Comparison of ENCODE assay signal across 21 cellular contexts in genomic region chr2:147554708-147555107, GRCh38.
DNase-seq lines count a peak whose midpoint lies in the region; ATAC-seq, FAIRE-seq and TF ChIP-seq lines count a peak whose summit lies in the region.
"Had no signal": no experiment of that assay in that cellular context is flagged by ENCODE, and none has a peak within 500 bp of the region (broad histone marks: within the 10 kb centered on the region; RNA-seq: fewer than 3 reads in every experiment).

No MANE protein-coding gene starts in this region.

- H3K27ac ChIP-seq in liver (ENCODE audit: low read depth in 1 of 2, low read length in 2 of 2) (no peak overlapping the region), HepG2 (ENCODE audit: extremely low read length, insufficient read depth, low read length) (no peak overlapping the region), left ventricle myocardium inferior (replicated peaks) (peak overlapping the region; percentile 74), psoas muscle (peak overlapping the region; percentile 57), aorta (ENCODE audit: low read depth in 1 of 2, low read length in 2 of 2) (no peak overlapping the region), left lung (no peak overlapping the region)
- H3K27ac ChIP-seq: Peyer's patch had no signal

- H3K4me3 ChIP-seq in liver (ENCODE audit: low read depth in 1 of 3, low read length in 3 of 3): no peak overlapping the region
- no peak overlapping the region for H3K4me3 ChIP-seq in HepG2 (replicated peaks in 1 of 3; ENCODE audit: insufficient read depth in 1 of 3, low read depth in 2 of 3, low read length in 3 of 3)
- no peak overlapping the region for H3K4me3 ChIP-seq in left ventricle myocardium inferior
- no peak overlapping the region for H3K4me3 ChIP-seq in psoas muscle
- H3K4me3 ChIP-seq in aorta (ENCODE audit: low read length in 2 of 2): no peak overlapping the region
- H3K4me3 ChIP-seq in left lung: no peak overlapping the region
- H3K4me3 ChIP-seq: Peyer's patch had no signal

- CTCF ChIA-PET in HepG2 (lab: Yijun Ruan, JAX; ENCODE audit: low intra/inter-chr PET ratio, low total read pairs) (no interaction called here), GM10248 (lab: Yijun Ruan, JAX) (interaction anchor here (1.3 kb wide), 2 partner anchors 18 to 472 kb away, joined by 3 to 4 read pairs; no protein-coding TSS in a partner anchor)

- ATAC-seq in HepG2 (no peak), psoas muscle (peak in 2 of 4 donors; percentile 46 to 69), aorta (ENCODE audit: low FRiP score) (peak; percentile 17), left lung (no peak)

- H3K27me3 ChIP-seq in liver (ENCODE audit: control insufficient read depth in 4 of 4, insufficient read depth in 4 of 4, low read length in 3 of 4) (no peaks in the 10 kb centered on the region), HepG2 (ENCODE audit: control insufficient read depth in 1 of 2, insufficient read depth in 2 of 2, low read length in 2 of 2) (no peaks in the 10 kb centered on the region; a peak in 1 of 5 replicates), left ventricle myocardium inferior (ENCODE audit: low read depth) (no peaks in the 10 kb centered on the region), psoas muscle (ENCODE audit: insufficient read depth in 3 of 3, low read length in 2 of 3) (no peaks in the 10 kb centered on the region), aorta (ENCODE audit: control insufficient read depth in 1 of 2, insufficient read depth in 2 of 2, low read length in 1 of 2) (peaks cover 0 to 1% of the 10 kb centered on the region in 2 donors), left lung (no peaks in the 10 kb centered on the region)
- H3K27me3 ChIP-seq: BE2C, Peyer's patch had no signal

- no peak for FAIRE-seq in HepG2 (lab: Jason Lieb, UNC)
- FAIRE-seq: A204.1, G401.6, H54 had no signal

- WGBS in liver: 88% methylated on average over 3 of the region's 3 CpGs
- whole genome bisulfite sequencing in HepG2 (ENCODE audit: low lambda C conversion rate): 19% methylated on average over 3 of the region's 3 CpGs
- 42 to 68% (median 59%) methylated on average over 3 of the region's 3 CpGs for WGBS in psoas muscle, 3 donors
- WGBS in aorta, 2 donors: 72 to 78% methylated on average over 3 of the region's 3 CpGs

- POLR2A ChIA-PET in HepG2 (lab: Yijun Ruan, JAX): no interaction called here
- POLR2A ChIA-PET in GM10248 (lab: Yijun Ruan, JAX): no interaction called here

- intact Hi-C loops in HepG2 (cut with micrococcal nuclease; ENCODE audit: unreplicated experiment): no loop called here
- intact Hi-C loops in left ventricle myocardium inferior (cut with micrococcal nuclease): no loop called here
- intact Hi-C loops in psoas muscle (cut with DNase I): loop anchor here in 1 of 2 donors (5.0 kb wide), 1 partner anchor 293 kb away; the partner anchor contains the start of gene ACVR2A
- intact Hi-C loops in aorta (cut with DNase I): no loop called here
- intact Hi-C loops in left lung (cut with DNase I): no loop called here

- TF ChIP-seq EP300 in HepG2 (IDR thresholded peaks at IDR 0.05; ENCODE audit: low read depth in 2 of 2, low read length in 2 of 2): no peak
- no peak for TF ChIP-seq EP300 in HepG2 (CRISPR knock-in tag; IDR thresholded peaks at IDR 0.05; ENCODE audit: borderline replicate concordance)

- no peak for TF ChIP-seq CTCF in liver (IDR thresholded peaks at IDR 0.05; ENCODE audit: low read depth, low read length, missing input control)
- no peak for TF ChIP-seq CTCF in HepG2 (CRISPR knock-in tag; IDR thresholded peaks at IDR 0.05)
- TF ChIP-seq CTCF in left ventricle myocardium inferior (IDR thresholded peaks at IDR 0.05; ENCODE audit: borderline replicate concordance): no peak
- TF ChIP-seq CTCF in psoas muscle (IDR thresholded peaks at IDR 0.05): no peak
- TF ChIP-seq CTCF in left lung (IDR thresholded peaks at IDR 0.05): no peak
- TF ChIP-seq CTCF in GM10248 (IDR thresholded peaks at IDR 0.05; ENCODE audit: control extremely low read depth, extremely low read depth, low read depth, missing control alignments): no peak

- TF ChIP-seq RAD21 in liver (IDR thresholded peaks at IDR 0.05): no peak
- no peak for TF ChIP-seq RAD21 in HepG2 (CRISPR knock-in tag; IDR thresholded peaks at IDR 0.05)

- H3K79me2 ChIP-seq in HepG2 (ENCODE audit: insufficient read depth, low read length): no peaks in the 10 kb centered on the region

- no peaks in the 10 kb centered on the region for H3K9me3 ChIP-seq in liver (ENCODE audit: control insufficient read depth in 4 of 4, low read length in 3 of 4)
- H3K9me3 ChIP-seq in HepG2 (ENCODE audit: low read length): no peaks in the 10 kb centered on the region
- no peaks in the 10 kb centered on the region for H3K9me3 ChIP-seq in left ventricle myocardium inferior (replicated peaks)
- no peaks in the 10 kb centered on the region for H3K9me3 ChIP-seq in psoas muscle
- peaks cover 3% of the 10 kb centered on the region for H3K9me3 ChIP-seq in aorta (ENCODE audit: control insufficient read depth, low read length)
- H3K9me3 ChIP-seq in left lung: no peaks in the 10 kb centered on the region
- H3K9me3 ChIP-seq: BE2C, Peyer's patch had no signal

- H3K36me3 ChIP-seq in liver (ENCODE audit: control insufficient read depth in 4 of 4, insufficient read depth in 3 of 4, low read depth in 1 of 4, low read length in 3 of 4): no peaks in the 10 kb centered on the region
- no peaks in the 10 kb centered on the region for H3K36me3 ChIP-seq in HepG2 (replicated peaks in 1 of 2; ENCODE audit: control insufficient read depth in 1 of 2, insufficient read depth in 2 of 2, low read length in 2 of 2)
- H3K36me3 ChIP-seq in left ventricle myocardium inferior: no peaks in the 10 kb centered on the region
- no peaks in the 10 kb centered on the region for H3K36me3 ChIP-seq in psoas muscle (ENCODE audit: insufficient read depth in 1 of 2, low read depth in 1 of 2)
- H3K36me3 ChIP-seq in aorta (ENCODE audit: control insufficient read depth in 1 of 2, insufficient read depth in 2 of 2, low read length in 1 of 2): no peaks in the 10 kb centered on the region
- no peaks in the 10 kb centered on the region for H3K36me3 ChIP-seq in left lung
- H3K36me3 ChIP-seq: BE2C, Peyer's patch had no signal

- no peak for DNase-seq in HepG2 (ENCODE audit: low spot score)
- peak; percentile 31 for DNase-seq in left ventricle myocardium inferior
- DNase-seq in psoas muscle: peak; percentile 23 to 71
- no peak for DNase-seq in aorta
- DNase-seq in left lung: no peak
- no peak for DNase-seq in GM10248 (ENCODE audit: extremely low spot score)
- no peak for DNase-seq in stimulated activated CD4-positive, alpha-beta T cell treated with anti-CD3 and anti-CD28 coated beads, Interleukin-12 subunit alpha, Interleukin-12 subunit beta, amount 100 ng/mL, for 4 hours
- DNase-seq: BE2C; CD4-positive, CD25-positive, alpha-beta regulatory T cell; COR-L47; DMS 273 treated with DMSO at 0.1 percent for 48 hours; IMR-90; NCI-H1417 treated with DMSO at 0.1 percent for 48 hours; NCI-H187 treated with DMSO at 0.1 percent for 48 hours; NCI-H345; NCI-H69; Peyer's patch had no signal

- TF ChIP-seq POLR2A in HepG2 (IDR thresholded peaks at IDR 0.05; ENCODE audit: insufficient read depth in 1 of 2, low read depth in 2 of 2, low read length in 2 of 2): no peak

- in situ Hi-C loops in HepG2 (cut with HindIII; ENCODE audit: extremely low pct_ligation_motif_present, low pct_unique_long_range_greater_than_20kb): no loop called here

- H2AFZ ChIP-seq in HepG2 (ENCODE audit: low read length): no peak overlapping the region

- no TSS peak for BruUV-seq in HepG2 (replicated peaks; lab: Mats Ljungman, UMichigan)

- H3K9ac ChIP-seq in liver (ENCODE audit: low read depth in 1 of 2, low read length in 2 of 2): no peak overlapping the region
- no peak overlapping the region for H3K9ac ChIP-seq in HepG2 (ENCODE audit: insufficient read depth, low read depth, low read length)

- no peak overlapping the region for H3K4me2 ChIP-seq in HepG2 (ENCODE audit: low read depth, low read length)

- peaks cover 0 to 3% (median 0%) of the 10 kb centered on the region in 4 donors for H3K4me1 ChIP-seq in liver (ENCODE audit: control insufficient read depth in 4 of 4, insufficient read depth in 4 of 4, low read length in 3 of 4)
- no peaks in the 10 kb centered on the region for H3K4me1 ChIP-seq in HepG2 (ENCODE audit: insufficient read depth, low read length)
- H3K4me1 ChIP-seq in left ventricle myocardium inferior: peaks cover 27% of the 10 kb centered on the region
- H3K4me1 ChIP-seq in psoas muscle: no peaks in the 10 kb centered on the region
- no peaks in the 10 kb centered on the region for H3K4me1 ChIP-seq in aorta (ENCODE audit: control insufficient read depth in 1 of 2, insufficient read depth in 2 of 2, low read length in 2 of 2)
- peaks cover 0 to 10% of the 10 kb centered on the region in 2 donors for H3K4me1 ChIP-seq in left lung
- H3K4me1 ChIP-seq: BE2C had no signal

- no peaks in the 10 kb centered on the region for H4K20me1 ChIP-seq in HepG2 (ENCODE audit: insufficient read depth, low read length)

TF ChIP-seq in liver, 16 proteins besides CTCF, POLR2A, EP300 and RAD21 (continues in another document):
- TF ChIP-seq NR2F2 (IDR thresholded peaks at IDR 0.05): peak; percentile 13

TF ChIP-seq in HepG2, 621 proteins besides CTCF, POLR2A, EP300 and RAD21:
- TF ChIP-seq SIX4 (CRISPR knock-in tag; IDR thresholded peaks at IDR 0.05): no peak
- no peak for TF ChIP-seq TAF1 (CRISPR knock-in tag; IDR thresholded peaks at IDR 0.05)
- TF ChIP-seq PHF21A (CRISPR knock-in tag; IDR thresholded peaks at IDR 0.05): no peak
- no peak for TF ChIP-seq ZNF720 (CRISPR knock-in tag; IDR thresholded peaks at IDR 0.05)
- TF ChIP-seq NFKB2 (CRISPR knock-in tag; IDR thresholded peaks at IDR 0.05; ENCODE audit: borderline replicate concordance): no peak
- no peak for TF ChIP-seq CEBPB (IDR thresholded peaks at IDR 0.05; ENCODE audit: borderline replicate concordance, low read depth, low read length)

Comparison
In these comparisons a context has a peak if more than half of its experiments do, and no peak if none do; other contexts are left out.
1. H3K27ac ChIP-seq: peak in left ventricle myocardium inferior (single experiment) and psoas muscle (single experiment); none in liver (0 of 2), HepG2 (single experiment), aorta (0 of 2) and left lung (0 of 2).
2. DNase-seq: peak in left ventricle myocardium inferior (single experiment) and psoas muscle (2 of 2); none in HepG2 (single experiment), aorta (0 of 2), left lung (0 of 2), GM10248 (single experiment) and stimulated activated CD4-positive, alpha-beta T cell treated with anti-CD3 and anti-CD28 coated beads, Interleukin-12 subunit alpha, Interleukin-12 subunit beta, amount 100 ng/mL, for 4 hours (single experiment).